ENCODE assay signal across 8 cellular contexts in genomic region chr1:85259866-85260345, GRCh38. TPM values are rescaled to one million over a fixed set of nuclear protein-coding genes. Genes with fewer than 3 reads are reported as not detected.
DNase-seq lines count a peak whose midpoint lies in the region; ATAC-seq lines count a peak whose summit lies in the region.

No MANE protein-coding gene starts in this region.

- no peak for DNase-seq in activated CD4-positive, alpha-beta T cell treated with anti-CD3 and anti-CD28 coated beads for 36 hours
- DNase-seq in activated CD4-positive, alpha-beta T cell treated with anti-CD3 and anti-CD28 coated beads for 4 hours: no peak
- no peak for DNase-seq in activated T-helper 2 cell treated with anti-CD3 and anti-CD28 coated beads, Interferon-gamma antibody, Interleukin-2, Interleukin-4, amounts not matched to agents 10 μg/mL and 5 μg/mL and 100 μg/mL, durations not matched to agents 14 hours and 24 hours and 36 hours (ENCODE audit: low spot score)
- DNase-seq in hepatic stellate cell (ENCODE audit: low spot score) (peak; percentile 18), NCI-H2107 treated with DMSO at 0.1 percent for 48 hours (lab: John Stamatoyannopoulos, UW; ENCODE audit: unreplicated experiment) (no peak), GF-D8 (lab: John Stamatoyannopoulos, UW) (no peak)
- no peak for DNase-seq in stimulated activated naive B cell treated with anti-CD40 and anti-IgM and Interleukin-4, amounts not matched to agents 10 μg/mL and 1 μg/mL and 100 μg/mL, for 72 hours

- H3K36me3 Mint-ChIP-seq in activated CD4-positive, alpha-beta T cell treated with anti-CD3 and anti-CD28 coated beads for 36 hours (ENCODE audit: low read depth): peaks cover 33% of the 10 kb centered on the region
- peaks cover 45% of the 10 kb centered on the region for H3K36me3 Mint-ChIP-seq in activated T-helper 2 cell treated with anti-CD3 and anti-CD28 coated beads, Interferon-gamma antibody, Interleukin-2, Interleukin-4, amounts not matched to agents 10 μg/mL and 5 μg/mL and 100 μg/mL, durations not matched to agents 14 hours and 24 hours and 36 hours (ENCODE audit: low read depth)
- H3K36me3 Mint-ChIP-seq in stimulated activated naive B cell treated with anti-CD40 and anti-IgM and Interleukin-4, amounts not matched to agents 10 μg/mL and 1 μg/mL and 100 μg/mL, for 72 hours: peaks cover 32 to 37% of the 10 kb centered on the region in 2 donors

- no peaks in the 10 kb centered on the region for H3K27me3 Mint-ChIP-seq in activated CD4-positive, alpha-beta T cell treated with anti-CD3 and anti-CD28 coated beads for 36 hours
- H3K27me3 Mint-ChIP-seq in activated T-helper 2 cell treated with anti-CD3 and anti-CD28 coated beads, Interferon-gamma antibody, Interleukin-2, Interleukin-4, amounts not matched to agents 10 μg/mL and 5 μg/mL and 100 μg/mL, durations not matched to agents 14 hours and 24 hours and 36 hours (ENCODE audit: low read depth): no peaks in the 10 kb centered on the region
- H3K27me3 Mint-ChIP-seq in stimulated activated naive B cell treated with anti-CD40 and anti-IgM and Interleukin-4, amounts not matched to agents 10 μg/mL and 1 μg/mL and 100 μg/mL, for 72 hours: no peaks in the 10 kb centered on the region

- CTCF ChIA-PET in activated CD4-positive, alpha-beta T cell treated with anti-CD3 and anti-CD28 coated beads for 36 hours (lab: Charles Lee): interaction anchor here (0.5 to 4.5 kb wide), 24 partner anchors 8 to 591 kb away, joined by 3 to 36 read pairs (median 4); partner anchors contain the start of gene BCL10

- peak overlapping the region; percentile 95 for H3K4me3 Mint-ChIP-seq in activated CD4-positive, alpha-beta T cell treated with anti-CD3 and anti-CD28 coated beads for 36 hours
- H3K4me3 Mint-ChIP-seq in activated T-helper 2 cell treated with anti-CD3 and anti-CD28 coated beads, Interferon-gamma antibody, Interleukin-2, Interleukin-4, amounts not matched to agents 10 μg/mL and 5 μg/mL and 100 μg/mL, durations not matched to agents 14 hours and 24 hours and 36 hours (ENCODE audit: low read depth): peak overlapping the region; percentile 95
- peak overlapping the region; percentile 98 to 100 for H3K4me3 Mint-ChIP-seq in stimulated activated naive B cell treated with anti-CD40 and anti-IgM and Interleukin-4, amounts not matched to agents 10 μg/mL and 1 μg/mL and 100 μg/mL, for 72 hours

- peak overlapping the region; percentile 44 for H3K27ac Mint-ChIP-seq in activated CD4-positive, alpha-beta T cell treated with anti-CD3 and anti-CD28 coated beads for 36 hours
- no peak overlapping the region for H3K27ac Mint-ChIP-seq in activated T-helper 2 cell treated with anti-CD3 and anti-CD28 coated beads, Interferon-gamma antibody, Interleukin-2, Interleukin-4, amounts not matched to agents 10 μg/mL and 5 μg/mL and 100 μg/mL, durations not matched to agents 14 hours and 24 hours and 36 hours
- H3K27ac Mint-ChIP-seq in stimulated activated naive B cell treated with anti-CD40 and anti-IgM and Interleukin-4, amounts not matched to agents 10 μg/mL and 1 μg/mL and 100 μg/mL, for 72 hours: peak overlapping the region; percentile 98

- peaks cover 41% of the 10 kb centered on the region for H3K4me1 Mint-ChIP-seq in activated CD4-positive, alpha-beta T cell treated with anti-CD3 and anti-CD28 coated beads for 36 hours
- peaks cover 25% of the 10 kb centered on the region for H3K4me1 Mint-ChIP-seq in activated T-helper 2 cell treated with anti-CD3 and anti-CD28 coated beads, Interferon-gamma antibody, Interleukin-2, Interleukin-4, amounts not matched to agents 10 μg/mL and 5 μg/mL and 100 μg/mL, durations not matched to agents 14 hours and 24 hours and 36 hours (ENCODE audit: low read depth)
- peaks cover 17 to 39% of the 10 kb centered on the region in 2 donors for H3K4me1 Mint-ChIP-seq in stimulated activated naive B cell treated with anti-CD40 and anti-IgM and Interleukin-4, amounts not matched to agents 10 μg/mL and 1 μg/mL and 100 μg/mL, for 72 hours

- ATAC-seq in activated CD4-positive, alpha-beta T cell treated with anti-CD3 and anti-CD28 coated beads for 36 hours: no peak
- ATAC-seq in stimulated activated naive B cell treated with anti-CD40 and anti-IgM and Interleukin-4, amounts not matched to agents 10 μg/mL and 1 μg/mL and 100 μg/mL, for 72 hours (replicated peaks): no peak
- ATAC-seq in HG02678 (IDR thresholded peaks at IDR 0.05; ENCODE audit: unreplicated experiment): no peak

- intact Hi-C loops in activated CD4-positive, alpha-beta T cell treated with anti-CD3 and anti-CD28 coated beads for 36 hours (cut with DNase I, micrococcal nuclease): loop anchor here (1.0 to 5.0 kb wide), 11 partner anchors 16 to 754 kb away; partner anchors contain the start of genes BCL10 (in 2 of the 2), SYDE2 (in 2 of the 2), CTBS (in 1 of the 2) and GNG5 (in 1 of the 2)
- intact Hi-C loops in activated T-helper 2 cell treated with anti-CD3 and anti-CD28 coated beads, Interferon-gamma antibody, Interleukin-2, Interleukin-4, amounts not matched to agents 10 μg/mL and 5 μg/mL and 100 μg/mL, durations not matched to agents 14 hours and 24 hours and 36 hours (cut with micrococcal nuclease): loop anchor here (1.0 to 5.0 kb wide), 6 partner anchors 16 to 688 kb away; partner anchors contain the start of genes BCL10, CTBS and SYDE2

- POLR2A ChIA-PET in activated CD4-positive, alpha-beta T cell treated with anti-CD3 and anti-CD28 coated beads for 36 hours (lab: Charles Lee): interaction anchor here (0.9 to 2.0 kb wide), 5 partner anchors 14 to 315 kb away, joined by 3 to 8 read pairs (median 5); partner anchors contain the start of gene BCL10

- H3K9me3 Mint-ChIP-seq in activated CD4-positive, alpha-beta T cell treated with anti-CD3 and anti-CD28 coated beads for 36 hours (ENCODE audit: low read depth): peaks cover 4% of the 10 kb centered on the region
- peaks cover 5% of the 10 kb centered on the region for H3K9me3 Mint-ChIP-seq in activated T-helper 2 cell treated with anti-CD3 and anti-CD28 coated beads, Interferon-gamma antibody, Interleukin-2, Interleukin-4, amounts not matched to agents 10 μg/mL and 5 μg/mL and 100 μg/mL, durations not matched to agents 14 hours and 24 hours and 36 hours
- peaks cover 0 to 4% of the 10 kb centered on the region in 2 donors for H3K9me3 Mint-ChIP-seq in stimulated activated naive B cell treated with anti-CD40 and anti-IgM and Interleukin-4, amounts not matched to agents 10 μg/mL and 1 μg/mL and 100 μg/mL, for 72 hours

RNA-seq across cellular contexts. Expression of gene C1orf52, which starts 0.4 kb away (rescaled TPM):
- 10 to 100 TPM; 23.5 to 24.6 TPM for total RNA-seq in activated CD4-positive, alpha-beta T cell treated with anti-CD3 and anti-CD28 coated beads for 36 hours
- 23.9 and 25.8 TPM in 2 replicates for total RNA-seq in activated T-helper 2 cell treated with anti-CD3 and anti-CD28 coated beads, Interferon-gamma antibody, Interleukin-2, Interleukin-4, amounts not matched to agents 10 μg/mL and 5 μg/mL and 100 μg/mL, durations not matched to agents 14 hours and 24 hours and 36 hours

RNA-seq across cellular contexts. Expression of gene BCL10, which starts 16.5 kb away (rescaled TPM):
- total RNA-seq in activated CD4-positive, alpha-beta T cell treated with anti-CD3 and anti-CD28 coated beads for 36 hours: 10 to 100 TPM; 28.3 to 28.8 TPM
- 24.4 and 27.4 TPM in 2 replicates for total RNA-seq in activated T-helper 2 cell treated with anti-CD3 and anti-CD28 coated beads, Interferon-gamma antibody, Interleukin-2, Interleukin-4, amounts not matched to agents 10 μg/mL and 5 μg/mL and 100 μg/mL, durations not matched to agents 14 hours and 24 hours and 36 hours

RNA-seq across cellular contexts. Expression of gene SYDE2, which starts 59.1 kb away (rescaled TPM):
- total RNA-seq in activated CD4-positive, alpha-beta T cell treated with anti-CD3 and anti-CD28 coated beads for 36 hours: 1 to 10 TPM; 2.9 to 3.3 TPM
- total RNA-seq in activated T-helper 2 cell treated with anti-CD3 and anti-CD28 coated beads, Interferon-gamma antibody, Interleukin-2, Interleukin-4, amounts not matched to agents 10 μg/mL and 5 μg/mL and 100 μg/mL, durations not matched to agents 14 hours and 24 hours and 36 hours: 1.9 and 2.1 TPM in 2 replicates
